In the genomic region with DNA sequence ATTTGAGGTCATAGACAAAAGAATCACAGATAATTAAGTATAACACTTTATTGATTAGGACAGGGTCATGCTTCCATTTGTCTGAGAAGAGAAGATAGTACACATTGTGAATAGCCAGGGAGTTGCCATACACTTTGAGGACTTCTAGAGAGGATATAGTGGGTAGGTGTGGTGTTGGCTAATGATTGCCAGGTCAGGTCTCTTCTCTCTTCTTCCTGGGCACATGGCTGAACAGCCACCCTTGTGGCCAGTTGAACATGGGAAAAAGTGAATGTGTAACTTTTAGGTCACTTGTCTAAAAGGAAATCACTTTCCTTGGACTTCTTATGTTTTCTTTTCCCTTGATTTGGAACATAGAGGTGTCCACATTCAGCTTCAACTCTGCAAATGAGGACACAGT, we compare ENCODE assay signal across 29 cellular contexts.
"Had no signal": no experiment of that assay in that cellular context is flagged by ENCODE, and none has a peak within 500 bp of the region (broad histone marks: within the 10 kb centered on the region; RNA-seq: fewer than 3 reads in every experiment).

No MANE protein-coding gene starts in this region.

- H3K4me1 ChIP-seq: esophagus muscularis mucosa, foreskin keratinocyte, gastrocnemius medialis, heart left ventricle had no signal

- DNase-seq: activated B cell treated with CpG ODN at 0.5 μM for 24 hours; activated CD4-positive, alpha-beta T cell treated with anti-CD3 and anti-CD28 coated beads for 48 hours; activated CD4-positive, alpha-beta T cell treated with anti-CD3 and anti-CD28 coated beads, Interleukin-2, amount 50 U/mL, for 1 hour; activated CD4-positive, alpha-beta T cell treated with anti-CD3 and anti-CD28 coated beads, Interleukin-2, amount 50 U/mL, for 48 hours; activated CD8-positive, alpha-beta memory T cell treated with anti-CD3 and anti-CD28 coated beads for 24 hours; activated CD8-positive, alpha-beta T cell treated with anti-CD3 and anti-CD28 coated beads for 36 hours; activated effector memory CD4-positive, alpha-beta T cell treated with Interleukin-2 at 50 U/mL for 16 hours; activated gamma-delta T cell treated with Interleukin-2 at 50 U/mL for 16 hours; activated naive CD4-positive, alpha-beta T cell treated with anti-CD3 and anti-CD28 coated beads, Interleukin-2, amount 50 U/mL, for 16 hours; activated naive CD4-positive, alpha-beta T cell treated with Interleukin-2 at 50 U/mL for 16 hours; activated T-cell treated with anti-CD3 and anti-CD28 coated beads, Interleukin-2, amount 50 U/mL, for 4 hours; amniotic stem cell; anterior cingulate cortex; brain microvascular endothelial cell; dorsolateral prefrontal cortex; effector memory CD4-positive, alpha-beta T cell; endodermal cell; erythroblast; foreskin keratinocyte; gastrocnemius medialis; glutamatergic neuron; heart left ventricle; T-helper 17 cell; T1000; WERI-Rb-1 had no signal

- ATAC-seq: activated CD4-positive, CD25-positive, alpha-beta regulatory T cell treated with anti-CD3 and anti-CD28 coated beads, Interleukin-2, amount 50 U/mL, for 24 hours; activated CD8-positive, alpha-beta T cell treated with anti-CD3 and anti-CD28 coated beads for 36 hours; activated T-cell treated with anti-CD3 and anti-CD28 coated beads, Interleukin-2, amount 50 U/mL, for 4 hours; activated T-helper 17 cell treated with anti-CD3 and anti-CD28 coated beads, Interleukin-2, amount 50 U/mL, for 72 hours; foreskin keratinocyte; gastrocnemius medialis; heart left ventricle; T-helper 17 cell had no signal

- H3K27ac ChIP-seq: brain microvascular endothelial cell, coronary artery, dorsolateral prefrontal cortex, esophagus muscularis mucosa, foreskin keratinocyte, gastrocnemius medialis, heart left ventricle, WERI-Rb-1 had no signal

- H3K9me3 ChIP-seq: esophagus muscularis mucosa, gastrocnemius medialis, heart left ventricle had no signal

- H3K36me3 ChIP-seq: brain microvascular endothelial cell, esophagus muscularis mucosa, gastrocnemius medialis, heart left ventricle, WERI-Rb-1 had no signal

- H3K27me3 ChIP-seq: brain microvascular endothelial cell, dorsolateral prefrontal cortex, esophagus muscularis mucosa, foreskin keratinocyte, gastrocnemius medialis, heart left ventricle had no signal

- H3K4me3 ChIP-seq: coronary artery, dorsolateral prefrontal cortex, esophagus muscularis mucosa, gastrocnemius medialis, heart left ventricle had no signal
